ENCODE assay signal across 21 cellular contexts in the genomic region with DNA sequence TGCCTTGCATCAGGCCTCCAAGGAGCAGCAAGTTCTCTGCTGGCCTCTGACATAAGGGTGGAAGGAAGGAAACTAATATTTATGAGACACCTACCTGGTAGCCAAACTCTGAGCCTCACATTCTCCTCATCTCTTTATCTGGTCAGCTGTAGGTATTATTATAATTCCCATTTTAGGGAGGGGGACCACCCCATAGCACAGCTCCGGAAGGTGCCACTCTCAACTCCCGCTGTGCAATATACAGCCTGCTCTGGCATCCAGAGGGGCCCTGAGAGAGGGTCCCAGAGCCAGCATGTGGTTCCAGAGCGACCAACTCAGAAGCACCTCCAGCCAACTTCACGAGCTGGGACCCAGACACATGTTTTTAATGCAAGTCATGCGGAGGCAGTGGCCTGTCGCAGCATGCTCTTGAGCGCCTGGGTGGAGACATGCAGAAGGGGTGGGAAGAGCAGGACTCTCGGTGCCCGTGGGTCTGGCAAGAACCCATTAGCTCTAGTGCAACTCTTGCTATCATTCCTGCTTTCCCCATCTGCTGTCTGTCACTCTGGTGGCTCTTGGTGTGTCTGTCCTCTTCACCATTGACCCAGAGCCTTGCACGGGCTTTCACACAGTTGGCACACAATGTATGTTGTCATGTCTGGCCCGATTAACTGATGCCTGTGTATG. TPM values are rescaled to one million over a fixed set of nuclear protein-coding genes. Genes with fewer than 3 reads are reported as not detected.
DNase-seq lines count a peak whose midpoint lies in the region; ATAC-seq and TF ChIP-seq lines count a peak whose summit lies in the region.
"Had no signal": no experiment of that assay in that cellular context is flagged by ENCODE, and none has a peak within 500 bp of the region (broad histone marks: within the 10 kb centered on the region; RNA-seq: fewer than 3 reads in every experiment).

No MANE protein-coding gene starts in this region.

- DNase-seq in mammary epithelial cell (peak; percentile 71), GM19240 (ENCODE audit: insufficient read length, low spot score) (no peak)
- DNase-seq in activated effector memory CD4-positive, alpha-beta T cell treated with anti-CD3 and anti-CD28 coated beads, Interleukin-2, amount 50 U/mL, for 16 hours, result no peak
- DNase-seq in activated naive CD4-positive, alpha-beta T cell treated with anti-CD3 and anti-CD28 coated beads, Interleukin-2, amount 10 ng/mL, durations not matched to agents 7 days and 5 days, result no peak
- DNase-seq: activated naive CD4-positive, alpha-beta T cell; DMS79 treated with DMSO at 0.1 percent for 48 hours; GOT3; KG1; mesenchymal stem cell; NCI-H1417 treated with DMSO at 0.1 percent for 48 hours; NCI-H524; nucleus accumbens; stimulated activated naive CD4-positive, alpha-beta T cell treated with Interleukin-2 at 50 U/mL for 16 hours had no signal

- in situ Hi-C loops in mammary epithelial cell (cut with MboI; ENCODE audit: low sequenced_read_pairs in 2 of 2), result no loop called here

- no peaks in the 10 kb centered on the region for H4K20me1 ChIP-seq in mammary epithelial cell (ENCODE audit: insufficient read depth, low read length)

- peak overlapping the region; percentile 67 for H3K4me2 ChIP-seq in mammary epithelial cell (ENCODE audit: insufficient read depth, low read depth, low read length)
- H3K4me2 ChIP-seq: smooth muscle cell had no signal

- H3K9me3 ChIP-seq in HUES48 (ENCODE audit: control insufficient read depth, insufficient read depth, low read length) (no peaks in the 10 kb centered on the region), mammary epithelial cell (replicated peaks; ENCODE audit: insufficient read depth, low read length) (no peaks in the 10 kb centered on the region), iPS-20b (ENCODE audit: insufficient read depth, low read depth, low read length) (no peaks in the 10 kb centered on the region), skeletal muscle tissue (ENCODE audit: control insufficient read depth in 3 of 3, low read length in 3 of 3) (no peaks in the 10 kb centered on the region)

- ATAC-seq in GM18907 (IDR thresholded peaks at IDR 0.05; ENCODE audit: unreplicated experiment), result no peak

- intact Hi-C loops in mammary epithelial cell (cut with micrococcal nuclease), result no loop called here

- BruUV-seq in mammary epithelial cell (replicated peaks; lab: Mats Ljungman, UMichigan), result no TSS peak

- TF ChIP-seq CTCF in mammary epithelial cell (conservative IDR thresholded peaks at IDR 0.05 in 1 of 2, IDR thresholded peaks at IDR 0.05 in 1 of 2; ENCODE audit: extremely low read depth in 1 of 2, insufficient read depth in 1 of 2, low read depth in 1 of 2, low read length in 2 of 2), result no peak

- H3K4me1 Mint-ChIP-seq in activated naive CD4-positive, alpha-beta T cell treated with anti-CD3 and anti-CD28 coated beads, Interleukin-2, amount 10 ng/mL, durations not matched to agents 7 days and 5 days, result no peaks in the 10 kb centered on the region

- H3K27ac ChIP-seq in HUES48 (ENCODE audit: low read depth, low read length) (peak overlapping the region; percentile 98), mammary epithelial cell (ENCODE audit: insufficient read depth, low read depth, low read length) (peak overlapping the region; percentile 62), iPS-20b (ENCODE audit: low read length) (peak overlapping the region; percentile 94), skeletal muscle tissue (ENCODE audit: low read depth, low read length) (peak overlapping the region; percentile 64)

- no peaks in the 10 kb centered on the region for H3K27me3 ChIP-seq in HUES48 (ENCODE audit: control insufficient read depth, insufficient read depth, low read length)
- H3K27me3 ChIP-seq in mammary epithelial cell (ENCODE audit: insufficient read depth, low read length), result no peaks in the 10 kb centered on the region
- H3K27me3 ChIP-seq in iPS-20b (ENCODE audit: insufficient read depth, low read length), result no peaks in the 10 kb centered on the region
- no peaks in the 10 kb centered on the region for H3K27me3 ChIP-seq in skeletal muscle tissue (ENCODE audit: control insufficient read depth in 3 of 3, insufficient read depth in 3 of 3, low read length in 3 of 3)

- H3K36me3 Mint-ChIP-seq in activated naive CD4-positive, alpha-beta T cell treated with anti-CD3 and anti-CD28 coated beads, Interleukin-2, amount 10 ng/mL, durations not matched to agents 7 days and 5 days, result no peaks in the 10 kb centered on the region

- CTCF ChIA-PET in mammary epithelial cell (lab: Charles Lee; ENCODE audit: low non-redundant PET), result interaction anchor here (0.6 kb wide), 1 partner anchor 124 kb away, joined by 7 read pairs; no protein-coding TSS in a partner anchor
- CTCF ChIA-PET in activated naive CD4-positive, alpha-beta T cell treated with anti-CD3 and anti-CD28 coated beads, Interleukin-2, amount 10 ng/mL, durations not matched to agents 7 days and 5 days (lab: Charles Lee), result no interaction called here

- H3K36me3 ChIP-seq in HUES48 (ENCODE audit: control insufficient read depth, insufficient read depth, low read length) (no peaks in the 10 kb centered on the region), mammary epithelial cell (ENCODE audit: insufficient read depth, low read length) (no peaks in the 10 kb centered on the region), iPS-20b (ENCODE audit: insufficient read depth, low read depth, low read length) (no peaks in the 10 kb centered on the region), skeletal muscle tissue (ENCODE audit: control insufficient read depth in 3 of 3, insufficient read depth in 3 of 3, low read length in 3 of 3) (no peaks in the 10 kb centered on the region)

- no peaks in the 10 kb centered on the region for H3K9me3 Mint-ChIP-seq in activated naive CD4-positive, alpha-beta T cell treated with anti-CD3 and anti-CD28 coated beads, Interleukin-2, amount 10 ng/mL, durations not matched to agents 7 days and 5 days
- H3K9me3 Mint-ChIP-seq: dendritic cell treated with granulocyte-macrophage colony-stimulating factor and Interleukin-4, amounts not matched to agents 40 ng/mL and 50 ng/mL, for 4 days had no signal

- H3K27ac Mint-ChIP-seq in activated naive CD4-positive, alpha-beta T cell treated with anti-CD3 and anti-CD28 coated beads, Interleukin-2, amount 10 ng/mL, durations not matched to agents 7 days and 5 days, result no peak overlapping the region
- H3K27ac Mint-ChIP-seq: dendritic cell treated with granulocyte-macrophage colony-stimulating factor and Interleukin-4, amounts not matched to agents 40 ng/mL and 50 ng/mL, for 4 days had no signal

- H3K4me1 ChIP-seq in HUES48 (ENCODE audit: control insufficient read depth, insufficient read depth, low read length) (peaks cover 33% of the 10 kb centered on the region), mammary epithelial cell (ENCODE audit: insufficient read depth, low read length) (peaks cover 25% of the 10 kb centered on the region), iPS-20b (ENCODE audit: insufficient read depth, low read length) (peaks cover 24% of the 10 kb centered on the region), skeletal muscle tissue (ENCODE audit: control insufficient read depth in 3 of 3, insufficient read depth in 3 of 3, low read length in 3 of 3) (peaks cover 3 to 10% (median 9%) of the 10 kb centered on the region in 3 donors)

- dilution Hi-C loops in mammary epithelial cell (cut with HindIII; ENCODE audit: low sequenced_read_pairs), result no loop called here

- peaks cover 44% of the 10 kb centered on the region for H3K27me3 Mint-ChIP-seq in activated naive CD4-positive, alpha-beta T cell treated with anti-CD3 and anti-CD28 coated beads, Interleukin-2, amount 10 ng/mL, durations not matched to agents 7 days and 5 days
- H3K27me3 Mint-ChIP-seq: dendritic cell treated with granulocyte-macrophage colony-stimulating factor and Interleukin-4, amounts not matched to agents 40 ng/mL and 50 ng/mL, for 4 days had no signal

- H3K9ac ChIP-seq in HUES48 (ENCODE audit: low read depth, low read length) (0 out of 2 replicates have a peak overlapping the region, but pooled peaks have one; percentile 6), mammary epithelial cell (ENCODE audit: insufficient read depth, low read length) (peak overlapping the region; percentile 2), iPS-20b (ENCODE audit: low read depth, low read length) (peak overlapping the region; percentile 79), skeletal muscle tissue (ENCODE audit: low read depth in 1 of 3, low read length in 3 of 3) (no peak overlapping the region)

- no peak overlapping the region for H3K4me3 Mint-ChIP-seq in activated naive CD4-positive, alpha-beta T cell treated with anti-CD3 and anti-CD28 coated beads, Interleukin-2, amount 10 ng/mL, durations not matched to agents 7 days and 5 days
- H3K4me3 Mint-ChIP-seq: dendritic cell treated with granulocyte-macrophage colony-stimulating factor and Interleukin-4, amounts not matched to agents 40 ng/mL and 50 ng/mL, for 4 days had no signal

- H3K4me3 ChIP-seq in HUES48 (ENCODE audit: low read depth, low read length) (no peak overlapping the region), mammary epithelial cell (replicated peaks in 1 of 3; ENCODE audit: insufficient read depth in 1 of 3, low read depth in 2 of 3, low read length in 3 of 3) (no peak overlapping the region), iPS-20b (ENCODE audit: low read length) (no peak overlapping the region; the same call in 1 of the 2 replicates), skeletal muscle tissue (ENCODE audit: low read length in 3 of 3) (no peak overlapping the region)
- H3K4me3 ChIP-seq: smooth muscle cell had no signal

- no peaks in the 10 kb centered on the region for H3K79me2 ChIP-seq in mammary epithelial cell (ENCODE audit: insufficient read depth, low read length)

- WGBS in mammary epithelial cell (ENCODE audit: low coverage, missing lambda C conversion rate), result 8% methylated on average over 11 of the region's 11 CpGs

- peak overlapping the region; percentile 86 for H2AFZ ChIP-seq in mammary epithelial cell (ENCODE audit: low read depth, low read length)

RNA-seq across cellular contexts. Expression of gene MYMX, which starts 15.0 kb away (rescaled TPM):
- under 1 TPM in 1 of 2 donors, not detected in 1; 0.17 TPM for total RNA-seq in mammary epithelial cell
- polyA plus RNA-seq in mammary epithelial cell, result 0.12 TPM
- polyA minus RNA-seq in mammary epithelial cell, result not detected
- 7.3 TPM for total RNA-seq in skeletal muscle tissue
- total RNA-seq: smooth muscle cell; T-helper 1 cell treated with Interleukin-12 subunit alpha and Interleukin-12 subunit beta and Interleukin-4 antibody, amounts not matched to agents 30 ng/mL and 1 ng/mL, for 36 hours had no signal
- polyA plus RNA-seq: BJ, smooth muscle cell had no signal

RNA-seq across cellular contexts. Expression of gene SLC29A1, which starts 21.6 kb away (rescaled TPM):
- total RNA-seq in mammary epithelial cell (10 to 100 TPM; 45.7 to 55.5 TPM), skeletal muscle tissue (14.6 TPM)
- 156 TPM for polyA plus RNA-seq in mammary epithelial cell
- polyA minus RNA-seq in mammary epithelial cell, result 157 TPM

RNA-seq across cellular contexts. Expression of gene CAPN11, which starts 43.2 kb away (rescaled TPM):
- total RNA-seq in mammary epithelial cell (1 to 10 TPM in 1 of 2 donors, not detected in 1; 2.0 TPM), skeletal muscle tissue (0.52 TPM)
- polyA plus RNA-seq in mammary epithelial cell, result not detected
- polyA minus RNA-seq in mammary epithelial cell, result 1.3 TPM
- total RNA-seq: smooth muscle cell; T-helper 1 cell treated with Interleukin-12 subunit alpha and Interleukin-12 subunit beta and Interleukin-4 antibody, amounts not matched to agents 30 ng/mL and 1 ng/mL, for 36 hours had no signal

RNA-seq across cellular contexts. Expression of gene HSP90AB1, which starts 45.1 kb away (rescaled TPM):
- total RNA-seq in mammary epithelial cell (100 to 1,000 TPM; 872 to 986 TPM), skeletal muscle tissue (474 TPM)
- polyA plus RNA-seq in mammary epithelial cell, result 1,054 TPM
- 1,190 TPM for polyA minus RNA-seq in mammary epithelial cell

RNA-seq across cellular contexts. Expression of gene SLC35B2, which starts 55.6 kb away (rescaled TPM):
- 10 to 100 TPM; 72.6 to 76.3 TPM for total RNA-seq in mammary epithelial cell
- 134 TPM for polyA plus RNA-seq in mammary epithelial cell
- 104 TPM for polyA minus RNA-seq in mammary epithelial cell
- 26.1 TPM for total RNA-seq in skeletal muscle tissue

Comparison
In these comparisons a context has a peak if more than half of its experiments do, and no peak if none do; other contexts are left out.
1. H3K9ac ChIP-seq: peak in HUES48 (single experiment), mammary epithelial cell (single experiment) and iPS-20b (single experiment); none in skeletal muscle tissue (0 of 3).
2. Peak in every context shown above with its lines, with median percentiles within 50 percentile points of each other: H3K27ac ChIP-seq.